In genomic region chr4:127400736-127401346, GRCh38 we compare ENCODE assay signal across 8 cellular contexts.
A peak's percentile ranks its signal among the peaks of the same experiment; 100 is the strongest.
DNase-seq lines count a peak whose midpoint lies in the region; ATAC-seq and TF ChIP-seq lines count a peak whose summit lies in the region.

No MANE protein-coding gene starts in this region.

- in situ Hi-C loops in astrocyte of the cerebellum (cut with HindIII; ENCODE audit: low sequenced_read_pairs): no loop called here

- H3K9me3 Mint-ChIP-seq in Calu3 (ENCODE audit: low read depth, unreplicated experiment): no peaks in the 10 kb centered on the region

- TF ChIP-seq EP300 in stomach (IDR thresholded peaks at IDR 0.05): no peak

- no peak for TF ChIP-seq POLR2A in stomach (IDR thresholded peaks at IDR 0.05)

- DNase-seq in Calu3 (peak; percentile 73), NCI-H524 treated with DMSO at 0.1 percent for 48 hours (lab: John Stamatoyannopoulos, UW) (peak; percentile 4), astrocyte of the cerebellum (ENCODE audit: low read depth) (peak; percentile 78), iPS-NIHi7 (ENCODE audit: extremely low spot score) (peak; percentile 59), stomach (peak; percentile 51), NCI-H774 (lab: John Stamatoyannopoulos, UW) (no peak)

- H3K27ac Mint-ChIP-seq in Calu3 (ENCODE audit: unreplicated experiment): no peak overlapping the region

- H3K4me3 ChIP-seq in astrocyte of the cerebellum (ENCODE audit: low read depth, low read length): no peak overlapping the region
- no peak overlapping the region for H3K4me3 ChIP-seq in stomach

- no peak overlapping the region for H3K27ac ChIP-seq in stomach

- peaks cover 0 to 14% (median 0%) of the 10 kb centered on the region in 4 donors for H3K4me1 ChIP-seq in stomach

- H3K27me3 Mint-ChIP-seq in Calu3 (ENCODE audit: unreplicated experiment): no peaks in the 10 kb centered on the region

- WGBS in stomach, 5 donors: 7 to 17% (median 8%) methylated on average over 1 of the region's 1 CpG

- TF ChIP-seq CTCF in Calu3 (IDR thresholded peaks at IDR 0.05; ENCODE audit: unreplicated experiment) (peak; percentile 64), astrocyte of the cerebellum (IDR thresholded peaks at IDR 0.05; ENCODE audit: low read depth, low read length, missing control alignments) (peak; percentile 92), stomach (IDR thresholded peaks at IDR 0.05) (peak in 5 of 7 experiments; percentile 49 to 76 (median 68))

- intact Hi-C loops in Calu3 (cut with micrococcal nuclease; ENCODE audit: unreplicated experiment) (loop anchor here (1.0 to 10.0 kb wide), 5 partner anchors 81 to 1166 kb away; no protein-coding TSS in a partner anchor), stomach (cut with DNase I; ENCODE audit: low total_unique reads) (no loop called here)

- no peak overlapping the region for H3K4me3 Mint-ChIP-seq in Calu3 (ENCODE audit: low read depth, unreplicated experiment)

- H3K27me3 ChIP-seq in stomach: no peaks in the 10 kb centered on the region

- CTCF ChIA-PET in Calu3 (lab: Charles Lee): no interaction called here

- no peaks in the 10 kb centered on the region for H3K9me3 ChIP-seq in stomach

- H3K36me3 ChIP-seq in stomach: no peaks in the 10 kb centered on the region

- peak; percentile 91 for ATAC-seq in GM18867 (IDR thresholded peaks at IDR 0.05; ENCODE audit: unreplicated experiment)
- peak; percentile 79 for ATAC-seq in HG03039 (IDR thresholded peaks at IDR 0.05; ENCODE audit: unreplicated experiment)

- no peaks in the 10 kb centered on the region for H3K36me3 Mint-ChIP-seq in Calu3 (ENCODE audit: insufficient read depth, unreplicated experiment)

- BruUV-seq in Calu3 (replicated peaks; lab: Mats Ljungman, UMichigan): no TSS peak

- peaks cover 2% of the 10 kb centered on the region for H3K4me1 Mint-ChIP-seq in Calu3 (ENCODE audit: low read depth, unreplicated experiment)
